In the genomic region with DNA sequence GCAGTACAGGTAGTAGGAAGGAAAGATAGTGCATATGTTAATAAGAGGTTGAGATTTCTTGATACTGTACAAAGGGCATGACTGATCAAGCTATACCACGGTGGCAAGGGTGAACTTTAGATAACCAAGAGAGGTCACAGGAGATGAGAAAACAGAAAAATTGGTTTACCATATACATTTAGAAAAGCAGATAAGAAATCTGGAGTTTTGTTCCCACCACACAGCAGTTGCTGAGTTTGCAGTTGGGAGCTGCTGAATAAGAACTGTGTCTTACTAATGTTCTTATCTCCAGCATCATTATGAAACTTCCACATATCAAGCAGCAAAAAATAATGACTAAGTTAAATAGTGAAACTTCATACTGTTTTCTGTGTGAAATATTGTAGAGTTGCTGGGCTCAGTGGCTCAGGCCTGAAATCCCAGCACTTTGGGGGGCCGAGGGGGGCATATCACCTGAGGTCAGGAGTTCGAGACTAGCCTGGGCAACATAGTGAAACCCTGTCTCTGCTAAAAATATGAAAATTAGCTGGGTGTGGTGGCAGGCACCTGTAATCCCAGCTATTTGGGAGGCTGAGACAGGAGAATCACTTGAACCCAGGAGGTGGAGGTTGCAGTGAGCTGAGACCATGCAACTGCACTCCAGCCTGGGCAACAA, we compare ENCODE assay signal across 17 cellular contexts. TPM values are rescaled to one million over a fixed set of nuclear protein-coding genes. Genes with fewer than 3 reads are reported as not detected.
DNase-seq lines count a peak whose midpoint lies in the region; ATAC-seq and TF ChIP-seq lines count a peak whose summit lies in the region.
"Had no signal": no experiment of that assay in that cellular context is flagged by ENCODE, and none has a peak within 500 bp of the region (broad histone marks: within the 10 kb centered on the region; RNA-seq: fewer than 3 reads in every experiment).

No MANE protein-coding gene starts in this region.

- H3K27me3 ChIP-seq in MM.1S (replicated peaks; ENCODE audit: insufficient read depth, low read length) (no peaks in the 10 kb centered on the region), tibial artery (peaks cover 0 to 23% of the 10 kb centered on the region in 2 donors)

- H3K4me2 ChIP-seq in MM.1S (ENCODE audit: low read depth, low read length), result no peak overlapping the region

- H3K4me3 ChIP-seq in MM.1S (ENCODE audit: low read length) (no peak overlapping the region), tibial artery (no peak overlapping the region)
- H3K4me3 ChIP-seq: gastroesophageal sphincter had no signal

- DNase-seq in activated T-cell treated with anti-CD3 and anti-CD28 coated beads for 24 hours (ENCODE audit: low read depth), result peak; percentile 26
- no peak for DNase-seq in activated T-cell treated with anti-CD3 and anti-CD28 coated beads, Interleukin-2, amount 50 U/mL, for 1 hour
- peak; percentile 8 for DNase-seq in MM.1S
- peak; percentile 20 for DNase-seq in stimulated activated CD4-positive, alpha-beta T cell treated with anti-CD3 and anti-CD28 coated beads, Interleukin-4, amount 100 ng/mL, for 1 hour
- DNase-seq in left ventricle myocardium superior, result no peak
- DNase-seq in NCI-H2081 (lab: John Stamatoyannopoulos, UW), result no peak
- DNase-seq in tibial artery, result no peak
- DNase-seq: activated gamma-delta T cell; CD4-positive, alpha-beta memory T cell; DMS79 treated with DMSO at 0.1 percent for 48 hours; H7; NCI-H1694 treated with DMSO at 0.1 percent for 48 hours; NCI-H446 treated with DMSO at 0.1 percent for 48 hours had no signal

- no peaks in the 10 kb centered on the region for H3F3A ChIP-seq in MM.1S (ENCODE audit: insufficient read depth, low read length)

- no peaks in the 10 kb centered on the region for H4K20me1 ChIP-seq in MM.1S (ENCODE audit: insufficient read depth, low read length)

- H2AFZ ChIP-seq in MM.1S (ENCODE audit: low read length), result no peak overlapping the region

- intact Hi-C loops in left ventricle myocardium superior (cut with micrococcal nuclease) (no loop called here), tibial artery (cut with DNase I; ENCODE audit: low total_unique reads) (no loop called here)

- H3K27ac ChIP-seq in MM.1S (ENCODE audit: low read length) (no peak overlapping the region), tibial artery (no peak overlapping the region)
- H3K27ac ChIP-seq: gastroesophageal sphincter had no signal

- peak; percentile 54 for ATAC-seq in GM19438 (IDR thresholded peaks at IDR 0.05; ENCODE audit: low read depth, unreplicated experiment)
- no peak for ATAC-seq in left ventricle myocardium superior
- ATAC-seq: gastroesophageal sphincter, Right ventricle myocardium inferior, WTC11 had no signal

- H3K79me2 ChIP-seq in MM.1S (ENCODE audit: low read length), result no peaks in the 10 kb centered on the region

- no peaks in the 10 kb centered on the region for H3K9me2 ChIP-seq in MM.1S (replicated peaks; ENCODE audit: insufficient read depth, low read length)

- H3K36me3 ChIP-seq in MM.1S (replicated peaks; ENCODE audit: insufficient read depth, low read length) (no peaks in the 10 kb centered on the region), tibial artery (no peaks in the 10 kb centered on the region)
- H3K36me3 ChIP-seq: gastroesophageal sphincter had no signal

- H3K9me3 ChIP-seq in MM.1S (replicated peaks; ENCODE audit: insufficient read depth, low read length) (no peaks in the 10 kb centered on the region), tibial artery (no peaks in the 10 kb centered on the region)
- H3K9me3 ChIP-seq: gastroesophageal sphincter had no signal

- TF ChIP-seq CTCF in MM.1S (IDR thresholded peaks at IDR 0.05; ENCODE audit: low read length) (no peak), tibial artery (IDR thresholded peaks at IDR 0.05) (no peak)

- H3K9ac ChIP-seq in MM.1S (ENCODE audit: low read length), result no peak overlapping the region

- H3K4me1 ChIP-seq in MM.1S (ENCODE audit: low read length) (no peaks in the 10 kb centered on the region), tibial artery (no peaks in the 10 kb centered on the region)
- H3K4me1 ChIP-seq: gastroesophageal sphincter had no signal

RNA-seq across cellular contexts. Expression of a gene that starts 12.0 kb away (rescaled TPM):
- 20.5 TPM for total RNA-seq in left ventricle myocardium superior

RNA-seq across cellular contexts. Expression of a gene that starts 16.9 kb away (rescaled TPM):
- total RNA-seq in left ventricle myocardium superior, result 95.2 TPM

RNA-seq across cellular contexts. Expression of a gene that starts 46.0 kb away (rescaled TPM):
- 0.17 TPM for total RNA-seq in left ventricle myocardium superior
- total RNA-seq: H7, WTC11 had no signal

Comparison
In these comparisons a context has a peak if more than half of its experiments do, and no peak if none do; other contexts are left out.
1. DNase-seq: peak in activated T-cell treated with anti-CD3 and anti-CD28 coated beads for 24 hours (single experiment), MM.1S (single experiment) and stimulated activated CD4-positive, alpha-beta T cell treated with anti-CD3 and anti-CD28 coated beads, Interleukin-4, amount 100 ng/mL, for 1 hour (single experiment); none in activated T-cell treated with anti-CD3 and anti-CD28 coated beads, Interleukin-2, amount 50 U/mL, for 1 hour (single experiment), left ventricle myocardium superior (single experiment), NCI-H2081 (0 of 2) and tibial artery (0 of 2).